ENCODE assay signal across 1 cellular context in the genomic region with DNA sequence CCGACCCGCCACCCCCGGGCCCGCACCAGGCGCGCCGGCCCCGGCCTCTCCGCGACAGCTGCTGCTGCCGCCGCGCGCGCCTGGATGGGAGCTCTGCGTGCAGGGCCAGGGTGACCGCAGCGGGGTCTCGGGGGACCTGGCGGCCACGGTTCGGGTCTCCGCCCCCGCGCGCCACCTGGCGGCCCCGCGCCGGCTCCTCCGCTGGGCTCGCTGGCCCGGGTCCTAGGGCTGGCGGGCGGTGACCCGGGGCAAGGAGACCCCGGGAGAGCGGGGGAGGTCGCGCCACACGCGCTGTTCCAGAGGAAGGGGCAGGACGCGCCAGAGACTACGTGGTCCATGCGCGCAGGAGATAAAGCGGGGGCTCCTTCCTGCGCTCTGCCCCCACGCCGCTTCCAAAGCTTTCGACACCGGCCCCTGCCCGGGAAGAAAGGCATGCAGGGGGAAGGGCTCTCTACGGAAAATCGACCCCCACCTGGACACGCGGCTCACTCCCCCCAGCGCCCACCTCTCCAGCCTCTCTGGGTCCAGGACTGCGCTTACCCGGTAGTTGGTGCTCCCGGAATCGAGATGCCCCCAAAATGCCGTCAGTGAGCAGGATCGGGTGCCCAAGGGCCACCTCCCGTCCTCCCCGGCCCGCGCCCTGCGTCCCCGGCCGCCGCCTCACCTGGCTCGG.
TF ChIP-seq lines count a peak whose summit lies in the region.

No MANE protein-coding gene starts in this region.

TF ChIP-seq in SK-N-SH, 30 proteins besides CTCF, POLR2A, EP300 and RAD21 (continued from another document):
- TF ChIP-seq, protein P1, sequence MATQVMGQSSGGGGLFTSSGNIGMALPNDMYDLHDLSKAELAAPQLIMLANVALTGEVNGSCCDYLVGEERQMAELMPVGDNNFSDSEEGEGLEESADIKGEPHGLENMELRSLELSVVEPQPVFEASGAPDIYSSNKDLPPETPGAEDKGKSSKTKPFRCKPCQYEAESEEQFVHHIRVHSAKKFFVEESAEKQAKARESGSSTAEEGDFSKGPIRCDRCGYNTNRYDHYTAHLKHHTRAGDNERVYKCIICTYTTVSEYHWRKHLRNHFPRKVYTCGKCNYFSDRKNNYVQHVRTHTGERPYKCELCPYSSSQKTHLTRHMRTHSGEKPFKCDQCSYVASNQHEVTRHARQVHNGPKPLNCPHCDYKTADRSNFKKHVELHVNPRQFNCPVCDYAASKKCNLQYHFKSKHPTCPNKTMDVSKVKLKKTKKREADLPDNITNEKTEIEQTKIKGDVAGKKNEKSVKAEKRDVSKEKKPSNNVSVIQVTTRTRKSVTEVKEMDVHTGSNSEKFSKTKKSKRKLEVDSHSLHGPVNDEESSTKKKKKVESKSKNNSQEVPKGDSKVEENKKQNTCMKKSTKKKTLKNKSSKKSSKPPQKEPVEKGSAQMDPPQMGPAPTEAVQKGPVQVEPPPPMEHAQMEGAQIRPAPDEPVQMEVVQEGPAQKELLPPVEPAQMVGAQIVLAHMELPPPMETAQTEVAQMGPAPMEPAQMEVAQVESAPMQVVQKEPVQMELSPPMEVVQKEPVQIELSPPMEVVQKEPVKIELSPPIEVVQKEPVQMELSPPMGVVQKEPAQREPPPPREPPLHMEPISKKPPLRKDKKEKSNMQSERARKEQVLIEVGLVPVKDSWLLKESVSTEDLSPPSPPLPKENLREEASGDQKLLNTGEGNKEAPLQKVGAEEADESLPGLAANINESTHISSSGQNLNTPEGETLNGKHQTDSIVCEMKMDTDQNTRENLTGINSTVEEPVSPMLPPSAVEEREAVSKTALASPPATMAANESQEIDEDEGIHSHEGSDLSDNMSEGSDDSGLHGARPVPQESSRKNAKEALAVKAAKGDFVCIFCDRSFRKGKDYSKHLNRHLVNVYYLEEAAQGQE (IDR thresholded peaks at IDR 0.05; ENCODE audit: low read depth, low read length): no peak
- no peak for TF ChIP-seq GATA2 (CRISPR knock-in tag; IDR thresholded peaks at IDR 0.05)
- TF ChIP-seq, protein P2, sequence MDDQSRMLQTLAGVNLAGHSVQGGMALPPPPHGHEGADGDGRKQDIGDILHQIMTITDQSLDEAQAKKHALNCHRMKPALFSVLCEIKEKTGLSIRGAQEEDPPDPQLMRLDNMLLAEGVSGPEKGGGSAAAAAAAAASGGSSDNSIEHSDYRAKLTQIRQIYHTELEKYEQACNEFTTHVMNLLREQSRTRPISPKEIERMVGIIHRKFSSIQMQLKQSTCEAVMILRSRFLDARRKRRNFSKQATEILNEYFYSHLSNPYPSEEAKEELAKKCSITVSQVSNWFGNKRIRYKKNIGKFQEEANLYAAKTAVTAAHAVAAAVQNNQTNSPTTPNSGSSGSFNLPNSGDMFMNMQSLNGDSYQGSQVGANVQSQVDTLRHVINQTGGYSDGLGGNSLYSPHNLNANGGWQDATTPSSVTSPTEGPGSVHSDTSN (IDR thresholded peaks at IDR 0.05): no peak
- TF ChIP-seq FOXM1 (IDR thresholded peaks at IDR 0.05; ENCODE audit: low read depth): no peak
- no peak for TF ChIP-seq SIN3A (IDR thresholded peaks at IDR 0.05; ENCODE audit: borderline replicate concordance, low read depth, low read length)
- TF ChIP-seq MXI1 (IDR thresholded peaks at IDR 0.05; ENCODE audit: low read depth, low read length): no peak
